26 cellular contexts compared by ENCODE assay signal in the genomic region with DNA sequence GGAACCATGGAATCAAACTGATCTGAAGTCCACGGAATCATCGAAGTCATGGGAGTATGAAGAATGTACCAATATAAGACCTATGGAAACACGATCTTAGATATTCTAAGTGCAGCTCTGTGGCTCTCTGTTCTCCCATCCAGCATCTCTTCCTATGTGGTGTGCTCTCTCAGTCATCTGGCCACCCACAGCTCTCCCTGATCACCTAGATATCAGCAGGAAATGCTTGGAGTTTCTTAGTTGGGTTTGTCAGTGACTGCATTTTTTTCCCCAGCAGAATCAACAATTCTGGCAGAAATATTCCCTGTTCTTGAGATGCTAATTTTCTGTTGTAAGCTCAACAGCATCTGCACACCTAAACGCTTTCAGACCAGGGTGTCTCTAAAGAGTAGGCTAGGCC.
"Had no signal": no experiment of that assay in that cellular context is flagged by ENCODE, and none has a peak within 500 bp of the region (broad histone marks: within the 10 kb centered on the region; RNA-seq: fewer than 3 reads in every experiment).

No MANE protein-coding gene starts in this region.

- H3K36me3 ChIP-seq: colonic mucosa, left lung, lower lobe of right lung, neural progenitor cell, right atrium auricular region, stomach, tibial artery had no signal

- H3K4me1 ChIP-seq: colonic mucosa, left lung, lower lobe of right lung, neural progenitor cell, parathyroid adenoma, right atrium auricular region had no signal

- H3K4me3 ChIP-seq: colonic mucosa, left lung, lower lobe of right lung, neural progenitor cell, right atrium auricular region, smooth muscle cell, stomach, tibial artery had no signal

- H3K27ac ChIP-seq: colonic mucosa, left lung, lower lobe of right lung, neural progenitor cell, parathyroid adenoma, right atrium auricular region, stomach, tibial artery had no signal

- H3K9me3 ChIP-seq: colonic mucosa, left lung, lower lobe of right lung, right atrium auricular region, stomach, tibial artery had no signal

- DNase-seq: activated CD4-positive, alpha-beta memory T cell treated with anti-CD3 and anti-CD28 coated beads, Interleukin-2, amount 10 ng/mL, durations not matched to agents 7 days and 5 days; activated CD4-positive, alpha-beta T cell treated with anti-CD3 and anti-CD28 coated beads for 1 hour; activated CD4-positive, alpha-beta T cell treated with anti-CD3 and anti-CD28 coated beads, Interleukin-2, amount 10 ng/mL, durations not matched to agents 7 days and 5 days; activated CD8-positive, alpha-beta memory T cell treated with anti-CD3 and anti-CD28 coated beads, Interleukin-2, amount 50 U/mL, for 48 hours; activated gamma-delta T cell; activated naive CD4-positive, alpha-beta T cell treated with anti-CD3 and anti-CD28 coated beads, Interleukin-2, amount 50 U/mL, for 16 hours; activated T-cell treated with anti-CD3 and anti-CD28 coated beads, Interleukin-2, amount 50 U/mL, for 24 hours; amygdala; colonic mucosa; effector CD8-positive, alpha-beta T cell; head of caudate nucleus; hypothalamus; left lung; lower lobe of right lung; mesenchymal stem cell; natural killer cell; occipital lobe; stimulated activated CD4-positive, alpha-beta T cell treated with anti-CD3 and anti-CD28 coated beads, Interleukin-2, amount 100 ng/mL, for 24 hours; stimulated activated naive B cell treated with anti-CD40 and anti-IgM and Interleukin-4, amounts not matched to agents 10 μg/mL and 1 μg/mL and 100 μg/mL, for 72 hours; stomach; T-helper 17 cell; tibial artery had no signal

- H3K27me3 ChIP-seq: colonic mucosa, left lung, neural progenitor cell, right atrium auricular region, stomach, tibial artery had no signal

- ATAC-seq: left lung; lower lobe of right lung; natural killer cell; stimulated activated naive B cell treated with anti-CD40 and anti-IgM and Interleukin-4, amounts not matched to agents 10 μg/mL and 1 μg/mL and 100 μg/mL, for 72 hours; T-helper 17 cell had no signal
